8 cellular contexts compared by ENCODE assay signal in genomic region chr4:80321341-80321740, GRCh38. TPM values are rescaled to one million over a fixed set of nuclear protein-coding genes. Genes with fewer than 3 reads are reported as not detected.
"Had no signal": no experiment of that assay in that cellular context is flagged by ENCODE, and none has a peak within 500 bp of the region (broad histone marks: within the 10 kb centered on the region; RNA-seq: fewer than 3 reads in every experiment).

No MANE protein-coding gene starts in this region.

- H3K4me2 ChIP-seq: GM23338 had no signal

- DNase-seq: H9, HCEC 1CT, KG1 had no signal

- H3K4me1 Mint-ChIP-seq: GM23338, H9 had no signal

- H3K4me3 Mint-ChIP-seq: GM23338, H9 had no signal

- H3K4me3 ChIP-seq: GM23338, K562 had no signal

- H3K27ac ChIP-seq: HL-60 had no signal

- H3K9me3 Mint-ChIP-seq: GM23338, H9 had no signal

- H3K27ac Mint-ChIP-seq: GM23338, H9 had no signal

- ATAC-seq: HepG2 had no signal

RNA-seq across cellular contexts. Expression of gene CFAP299, which starts 14.2 kb away (rescaled TPM):
- total RNA-seq: GM23338, H1, H9, HepG2 had no signal
- polyA plus RNA-seq: GM23338, H1, HepG2 had no signal

RNA-seq across cellular contexts. Expression of gene FGF5, which starts 54.9 kb away (rescaled TPM):
- total RNA-seq: GM23338, H1, H9, HepG2 had no signal
- polyA plus RNA-seq: GM23338, H1, HepG2 had no signal
